19 cellular contexts compared by ENCODE assay signal in the genomic region with DNA sequence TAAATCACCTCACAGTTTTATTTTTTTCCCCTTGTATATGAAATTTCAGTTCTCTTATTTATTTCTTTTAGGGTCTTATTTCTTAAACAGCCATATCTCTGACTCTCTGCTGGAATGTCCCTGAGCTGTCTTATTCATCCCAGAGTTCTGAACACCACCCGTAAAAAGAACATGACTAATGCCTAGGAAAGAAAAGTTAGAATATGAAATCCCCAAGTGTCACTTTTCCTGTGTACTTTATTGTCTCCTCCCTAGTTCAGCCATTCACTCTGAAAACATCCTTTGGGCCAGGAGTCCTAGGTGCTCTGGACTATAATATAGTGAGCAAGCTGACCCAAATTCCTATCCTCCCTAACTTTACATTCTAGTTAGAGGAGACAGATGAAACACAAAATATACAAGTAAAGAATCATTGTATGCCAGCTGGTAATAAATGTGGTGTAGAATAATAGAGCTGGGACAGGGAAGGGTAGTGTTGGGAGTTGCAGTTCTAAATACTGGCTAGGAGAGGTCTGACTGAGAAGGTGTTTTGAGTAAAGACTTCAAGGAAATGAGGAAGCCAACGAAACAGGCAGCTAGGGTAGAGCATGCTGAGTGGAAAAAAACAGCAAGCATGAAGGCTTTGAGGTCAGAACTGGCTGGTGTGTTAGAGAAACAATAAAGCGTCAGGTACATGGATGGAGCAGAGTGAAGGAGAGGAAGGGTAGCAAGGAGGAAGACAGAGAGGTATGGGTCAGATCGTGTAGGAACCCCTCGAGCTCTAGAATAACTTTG. TPM values are rescaled to one million over a fixed set of nuclear protein-coding genes. Genes with fewer than 3 reads are reported as not detected.
DNase-seq lines count a peak whose midpoint lies in the region; ATAC-seq lines count a peak whose summit lies in the region.
"Had no signal": no experiment of that assay in that cellular context is flagged by ENCODE, and none has a peak within 500 bp of the region (broad histone marks: within the 10 kb centered on the region; RNA-seq: fewer than 3 reads in every experiment).

No MANE protein-coding gene starts in this region.

- H3K27ac Mint-ChIP-seq in T-helper 1 cell treated with Interleukin-12 subunit alpha and Interleukin-12 subunit beta and Interleukin-4 antibody, amounts not matched to agents 30 μg/mL and 1 μg/mL, for 36 hours: peak overlapping the region; percentile 87
- H3K27ac Mint-ChIP-seq: B cell; CD4-positive, CD25-positive, alpha-beta regulatory T cell had no signal

- no peak for ATAC-seq in HG03280 (IDR thresholded peaks at IDR 0.05; ENCODE audit: unreplicated experiment)
- ATAC-seq in GM18909 (IDR thresholded peaks at IDR 0.05; ENCODE audit: poor library complexity, unreplicated experiment): no peak
- ATAC-seq in GM19452 (IDR thresholded peaks at IDR 0.05; ENCODE audit: unreplicated experiment): no peak
- ATAC-seq: K562 had no signal

- H3K27me3 Mint-ChIP-seq in T-helper 1 cell treated with Interleukin-12 subunit alpha and Interleukin-12 subunit beta and Interleukin-4 antibody, amounts not matched to agents 30 μg/mL and 1 μg/mL, for 36 hours (ENCODE audit: low read depth): no peaks in the 10 kb centered on the region
- H3K27me3 Mint-ChIP-seq: B cell; CD4-positive, CD25-positive, alpha-beta regulatory T cell had no signal

- peak; percentile 3 for DNase-seq in A172 (ENCODE audit: low spot score)
- peak; percentile 6 for DNase-seq in EH (ENCODE audit: low read depth)
- peak; percentile 18 for DNase-seq in iris pigment epithelial cell (ENCODE audit: low read depth)
- DNase-seq: Caco-2, NCI-H1048, NCI-H1436 treated with DMSO at 0.1 percent for 48 hours, NCI-H2029 treated with DMSO at 0.1 percent for 48 hours, NCI-H2171 treated with DMSO at 0.1 percent for 48 hours, NCI-H748 treated with DMSO at 0.1 percent for 48 hours, SJCRH30 had no signal

- H3K36me3 Mint-ChIP-seq in T-helper 1 cell treated with Interleukin-12 subunit alpha and Interleukin-12 subunit beta and Interleukin-4 antibody, amounts not matched to agents 30 μg/mL and 1 μg/mL, for 36 hours (ENCODE audit: low read depth): peaks cover 21% of the 10 kb centered on the region
- H3K36me3 Mint-ChIP-seq: CD4-positive, CD25-positive, alpha-beta regulatory T cell had no signal

- H3K4me3 Mint-ChIP-seq in T-helper 1 cell treated with Interleukin-12 subunit alpha and Interleukin-12 subunit beta and Interleukin-4 antibody, amounts not matched to agents 30 μg/mL and 1 μg/mL, for 36 hours: peak overlapping the region; percentile 54
- H3K4me3 Mint-ChIP-seq: B cell; CD4-positive, CD25-positive, alpha-beta regulatory T cell had no signal

- peaks cover 17% of the 10 kb centered on the region for H3K4me1 Mint-ChIP-seq in T-helper 1 cell treated with Interleukin-12 subunit alpha and Interleukin-12 subunit beta and Interleukin-4 antibody, amounts not matched to agents 30 μg/mL and 1 μg/mL, for 36 hours (ENCODE audit: low read depth)
- H3K4me1 Mint-ChIP-seq: B cell; CD4-positive, CD25-positive, alpha-beta regulatory T cell had no signal

- peaks cover 5% of the 10 kb centered on the region for H3K9me3 Mint-ChIP-seq in T-helper 1 cell treated with Interleukin-12 subunit alpha and Interleukin-12 subunit beta and Interleukin-4 antibody, amounts not matched to agents 30 μg/mL and 1 μg/mL, for 36 hours

RNA-seq across cellular contexts. Expression of a gene that starts 40.6 kb away (rescaled TPM):
- not detected in 2 replicates for total RNA-seq in A172 (2014; rRNA removed; shearing (Covaris generic))
- total RNA-seq: B cell; Caco-2; CD4-positive, CD25-positive, alpha-beta regulatory T cell; K562; M059J; NCI-H460; SJCRH30 had no signal
